21 cellular contexts compared by ENCODE assay signal in the genomic region with DNA sequence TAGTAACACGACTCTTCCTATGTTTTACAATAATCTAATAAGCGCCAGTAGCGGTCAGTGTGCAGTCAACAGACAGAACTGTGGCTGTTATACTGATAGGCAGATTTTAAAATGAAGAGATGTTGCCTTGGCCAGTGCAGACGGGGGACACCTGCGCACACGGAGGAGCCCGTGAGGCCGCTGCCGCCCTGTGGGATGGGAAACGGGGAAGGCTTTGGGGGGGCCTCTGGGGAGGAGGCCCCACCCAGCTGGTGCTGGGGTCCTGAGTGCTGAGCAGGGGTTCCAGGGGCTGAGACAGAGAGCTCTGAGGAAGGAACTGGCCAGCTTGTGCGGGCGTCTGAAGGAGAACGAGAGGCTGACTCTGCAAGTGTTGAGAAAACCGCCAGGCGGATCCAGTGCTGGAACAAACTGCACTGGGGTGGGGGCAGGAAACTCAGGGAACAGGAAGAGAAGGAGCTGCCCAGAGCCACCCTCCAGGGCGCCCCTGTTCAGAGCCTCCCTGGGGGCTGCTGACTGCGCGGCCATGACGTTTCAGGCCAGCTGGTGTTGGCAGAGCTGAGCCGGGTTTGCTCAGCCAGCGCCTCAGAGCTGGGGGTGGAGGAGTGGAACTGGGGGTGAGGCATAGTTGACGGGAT.
A peak's percentile ranks its signal among the peaks of the same experiment; 100 is the strongest.
DNase-seq lines count a peak whose midpoint lies in the region; ATAC-seq and TF ChIP-seq lines count a peak whose summit lies in the region.
"Had no signal": no experiment of that assay in that cellular context is flagged by ENCODE, and none has a peak within 500 bp of the region (broad histone marks: within the 10 kb centered on the region; RNA-seq: fewer than 3 reads in every experiment).

No MANE protein-coding gene starts in this region.

- no peaks in the 10 kb centered on the region for H3K9me3 ChIP-seq in A673 (ENCODE audit: low read depth, low read length, poor library complexity, severe bottlenecking)
- H3K9me3 ChIP-seq in parathyroid adenoma (ENCODE audit: control insufficient read depth, low read length) = no peaks in the 10 kb centered on the region

- ATAC-seq in GM23338 (peak; percentile 32; the same call in 2 of the 3 replicates), GM18867 (IDR thresholded peaks at IDR 0.05; ENCODE audit: unreplicated experiment) (no peak)
- ATAC-seq: HepG2 had no signal

- no peak overlapping the region for H3K4me3 Mint-ChIP-seq in GM23338
- H3K4me3 Mint-ChIP-seq: CD8-positive, alpha-beta memory T cell had no signal

- no peaks in the 10 kb centered on the region for H3K4me1 Mint-ChIP-seq in GM23338
- H3K4me1 Mint-ChIP-seq: CD8-positive, alpha-beta memory T cell had no signal

- H3K9me2 ChIP-seq in GM23338 (ENCODE audit: insufficient read depth) = no peaks in the 10 kb centered on the region

- POLR2A ChIA-PET in A673 (lab: Charles Lee; ENCODE audit: low non-redundant PET) = interaction anchor here (0.7 kb wide), 1 partner anchor 523 kb away, joined by 4 read pairs; no protein-coding TSS in a partner anchor

- H3K4me2 ChIP-seq in GM23338 = no peak overlapping the region
- no peak overlapping the region for H3K4me2 ChIP-seq in parathyroid adenoma (ENCODE audit: low read length)

- H3K27ac ChIP-seq in A673 (ENCODE audit: low read depth, low read length, poor library complexity, severe bottlenecking) (no peak overlapping the region), GM23338 (ENCODE audit: low read depth) (no peak overlapping the region), parathyroid adenoma (peak overlapping the region; percentile 3)
- H3K27ac ChIP-seq: C4-2B had no signal

- no peaks in the 10 kb centered on the region for H3K27me3 ChIP-seq in A673 (replicated peaks; ENCODE audit: insufficient read depth, low read depth, low read length, poor library complexity)
- no peaks in the 10 kb centered on the region for H3K27me3 ChIP-seq in GM23338 (ENCODE audit: insufficient read depth)
- H3K27me3 ChIP-seq in parathyroid adenoma (ENCODE audit: control insufficient read depth, insufficient read depth, low read length) = no peaks in the 10 kb centered on the region

- no peak overlapping the region for H3K9ac ChIP-seq in parathyroid adenoma

- H3K36me3 Mint-ChIP-seq in GM23338 (ENCODE audit: low read depth) = no peaks in the 10 kb centered on the region
- H3K36me3 Mint-ChIP-seq: CD8-positive, alpha-beta memory T cell had no signal

- no peak overlapping the region for H2AFZ ChIP-seq in GM23338
- H2AFZ ChIP-seq in parathyroid adenoma = peak overlapping the region; percentile 61

- H3K79me2 ChIP-seq in GM23338 (replicated peaks; ENCODE audit: insufficient read depth) = no peaks in the 10 kb centered on the region
- H3K79me2 ChIP-seq in parathyroid adenoma = no peaks in the 10 kb centered on the region

- peaks cover 4% of the 10 kb centered on the region for H3K4me1 ChIP-seq in A673 (ENCODE audit: insufficient read depth, low read length, poor library complexity, severe bottlenecking)
- H3K4me1 ChIP-seq in GM23338 (ENCODE audit: insufficient read depth) = no peaks in the 10 kb centered on the region
- peaks cover 7% of the 10 kb centered on the region for H3K4me1 ChIP-seq in parathyroid adenoma

- H3K36me3 ChIP-seq in A673 (ENCODE audit: insufficient read depth, low read length, poor library complexity, severe bottlenecking) (no peaks in the 10 kb centered on the region), GM23338 (ENCODE audit: insufficient read depth) (no peaks in the 10 kb centered on the region), parathyroid adenoma (ENCODE audit: control insufficient read depth, insufficient read depth, low read length) (no peaks in the 10 kb centered on the region)

- CTCF ChIA-PET in A673 (lab: Charles Lee) = no interaction called here

- BruUV-seq in A673 (replicated peaks; lab: Mats Ljungman, UMichigan) = no TSS peak

- H3K4me3 ChIP-seq in A673 (ENCODE audit: low read depth, low read length, poor library complexity, severe bottlenecking) = no peak overlapping the region
- no peak overlapping the region for H3K4me3 ChIP-seq in GM23338
- no peak overlapping the region for H3K4me3 ChIP-seq in parathyroid adenoma (ENCODE audit: low read depth, low read length)

- H3K27ac Mint-ChIP-seq in GM23338 = no peak overlapping the region
- H3K27ac Mint-ChIP-seq: CD8-positive, alpha-beta memory T cell had no signal

- intact Hi-C loops in A673 (cut with micrococcal nuclease; ENCODE audit: unreplicated experiment) = no loop called here

- H3K9me3 Mint-ChIP-seq in GM23338 = peaks cover 79% of the 10 kb centered on the region

- no peaks in the 10 kb centered on the region for H4K20me1 ChIP-seq in GM23338 (replicated peaks; ENCODE audit: insufficient read depth)

- TF ChIP-seq CTCF in A673 (conservative IDR thresholded peaks at IDR 0.05; ENCODE audit: low read depth, low read length) (no peak), GM23338 (conservative IDR thresholded peaks at IDR 0.05; ENCODE audit: low read depth in 2 of 2) (no peak), parathyroid adenoma (IDR thresholded peaks at IDR 0.05) (no peak)

- DNase-seq in A673 (ENCODE audit: low spot score) (peak; percentile 9), GM23338 (ENCODE audit: low spot score) (peak; percentile 7), cerebellar cortex (ENCODE audit: low spot score) (peak; percentile 8), islet precursor cell (no peak), CD1c-positive myeloid dendritic cell (ENCODE audit: extremely low spot score) (no peak)
- DNase-seq: DMS 273 treated with DMSO at 0.1 percent for 48 hours, DMS79, EL, GDM1, Kasumi-1, NCI-H1417, NCI-H1694, NCI-H2029 treated with DMSO at 0.1 percent for 48 hours, NCI-H2227 treated with DMSO at 0.1 percent for 48 hours, NCI-H526 treated with DMSO at 0.1 percent for 48 hours, SHP77 had no signal

- peaks cover 5% of the 10 kb centered on the region for H3K27me3 Mint-ChIP-seq in GM23338 (ENCODE audit: insufficient read depth, low read depth, poor library complexity)
- H3K27me3 Mint-ChIP-seq: CD8-positive, alpha-beta memory T cell had no signal

- no peaks in the 10 kb centered on the region for H3F3A ChIP-seq in GM23338 (replicated peaks; ENCODE audit: low read depth)

TF ChIP-seq in GM23338, 12 proteins besides CTCF, POLR2A, EP300 and RAD21 (continues in another document):
- no peak for TF ChIP-seq STAT1 (IDR thresholded peaks at IDR 0.05; ENCODE audit: unreplicated experiment)
- TF ChIP-seq, protein P1, sequence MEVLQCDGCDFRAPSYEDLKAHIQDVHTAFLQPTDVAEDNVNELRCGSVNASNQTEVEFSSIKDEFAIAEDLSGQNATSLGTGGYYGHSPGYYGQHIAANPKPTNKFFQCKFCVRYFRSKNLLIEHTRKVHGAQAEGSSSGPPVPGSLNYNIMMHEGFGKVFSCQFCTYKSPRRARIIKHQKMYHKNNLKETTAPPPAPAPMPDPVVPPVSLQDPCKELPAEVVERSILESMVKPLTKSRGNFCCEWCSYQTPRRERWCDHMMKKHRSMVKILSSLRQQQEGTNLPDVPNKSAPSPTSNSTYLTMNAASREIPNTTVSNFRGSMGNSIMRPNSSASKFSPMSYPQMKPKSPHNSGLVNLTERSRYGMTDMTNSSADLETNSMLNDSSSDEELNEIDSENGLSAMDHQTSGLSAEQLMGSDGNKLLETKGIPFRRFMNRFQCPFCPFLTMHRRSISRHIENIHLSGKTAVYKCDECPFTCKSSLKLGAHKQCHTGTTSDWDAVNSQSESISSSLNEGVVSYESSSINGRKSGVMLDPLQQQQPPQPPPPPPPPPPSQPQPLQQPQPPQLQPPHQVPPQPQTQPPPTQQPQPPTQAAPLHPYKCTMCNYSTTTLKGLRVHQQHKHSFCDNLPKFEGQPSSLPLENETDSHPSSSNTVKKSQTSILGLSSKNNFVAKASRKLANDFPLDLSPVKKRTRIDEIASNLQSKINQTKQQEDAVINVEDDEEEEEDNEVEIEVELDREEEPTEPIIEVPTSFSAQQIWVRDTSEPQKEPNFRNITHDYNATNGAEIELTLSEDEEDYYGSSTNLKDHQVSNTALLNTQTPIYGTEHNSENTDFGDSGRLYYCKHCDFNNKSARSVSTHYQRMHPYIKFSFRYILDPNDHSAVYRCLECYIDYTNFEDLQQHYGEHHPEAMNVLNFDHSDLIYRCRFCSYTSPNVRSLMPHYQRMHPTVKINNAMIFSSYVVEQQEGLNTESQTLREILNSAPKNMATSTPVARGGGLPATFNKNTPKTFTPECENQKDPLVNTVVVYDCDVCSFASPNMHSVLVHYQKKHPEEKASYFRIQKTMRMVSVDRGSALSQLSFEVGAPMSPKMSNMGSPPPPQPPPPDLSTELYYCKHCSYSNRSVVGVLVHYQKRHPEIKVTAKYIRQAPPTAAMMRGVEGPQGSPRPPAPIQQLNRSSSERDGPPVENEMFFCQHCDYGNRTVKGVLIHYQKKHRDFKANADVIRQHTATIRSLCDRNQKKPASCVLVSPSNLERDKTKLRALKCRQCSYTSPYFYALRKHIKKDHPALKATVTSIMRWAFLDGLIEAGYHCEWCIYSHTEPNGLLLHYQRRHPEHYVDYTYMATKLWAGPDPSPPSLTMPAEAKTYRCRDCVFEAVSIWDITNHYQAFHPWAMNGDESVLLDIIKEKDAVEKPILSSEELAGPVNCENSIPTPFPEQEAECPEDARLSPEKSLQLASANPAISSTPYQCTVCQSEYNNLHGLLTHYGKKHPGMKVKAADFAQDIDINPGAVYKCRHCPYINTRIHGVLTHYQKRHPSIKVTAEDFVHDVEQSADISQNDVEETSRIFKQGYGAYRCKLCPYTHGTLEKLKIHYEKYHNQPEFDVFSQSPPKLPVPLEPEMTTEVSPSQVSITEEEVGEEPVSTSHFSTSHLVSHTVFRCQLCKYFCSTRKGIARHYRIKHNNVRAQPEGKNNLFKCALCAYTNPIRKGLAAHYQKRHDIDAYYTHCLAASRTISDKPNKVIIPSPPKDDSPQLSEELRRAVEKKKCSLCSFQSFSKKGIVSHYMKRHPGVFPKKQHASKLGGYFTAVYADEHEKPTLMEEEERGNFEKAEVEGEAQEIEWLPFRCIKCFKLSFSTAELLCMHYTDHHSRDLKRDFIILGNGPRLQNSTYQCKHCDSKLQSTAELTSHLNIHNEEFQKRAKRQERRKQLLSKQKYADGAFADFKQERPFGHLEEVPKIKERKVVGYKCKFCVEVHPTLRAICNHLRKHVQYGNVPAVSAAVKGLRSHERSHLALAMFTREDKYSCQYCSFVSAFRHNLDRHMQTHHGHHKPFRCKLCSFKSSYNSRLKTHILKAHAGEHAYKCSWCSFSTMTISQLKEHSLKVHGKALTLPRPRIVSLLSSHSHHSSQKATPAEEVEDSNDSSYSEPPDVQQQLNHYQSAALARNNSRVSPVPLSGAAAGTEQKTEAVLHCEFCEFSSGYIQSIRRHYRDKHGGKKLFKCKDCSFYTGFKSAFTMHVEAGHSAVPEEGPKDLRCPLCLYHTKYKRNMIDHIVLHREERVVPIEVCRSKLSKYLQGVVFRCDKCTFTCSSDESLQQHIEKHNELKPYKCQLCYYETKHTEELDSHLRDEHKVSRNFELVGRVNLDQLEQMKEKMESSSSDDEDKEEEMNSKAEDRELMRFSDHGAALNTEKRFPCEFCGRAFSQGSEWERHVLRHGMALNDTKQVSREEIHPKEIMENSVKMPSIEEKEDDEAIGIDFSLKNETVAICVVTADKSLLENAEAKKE (CRISPR knock-in tag; IDR thresholded peaks at IDR 0.05) = no peak
- no peak for TF ChIP-seq ZNF114 (CRISPR knock-in tag; IDR thresholded peaks at IDR 0.05)
- TF ChIP-seq POLR2AphosphoS5 (IDR thresholded peaks at IDR 0.05; ENCODE audit: low read depth) = no peak

Comparison
In these comparisons a context has a peak if more than half of its experiments do, and no peak if none do; other contexts are left out.
1. DNase-seq: peak in A673 (single experiment), GM23338 (single experiment) and cerebellar cortex (single experiment); none in islet precursor cell (single experiment) and CD1c-positive myeloid dendritic cell (single experiment).